Comparison of ENCODE assay signal across 11 cellular contexts in genomic region chr11:110337570-110338193, GRCh38. TPM values are rescaled to one million over a fixed set of nuclear protein-coding genes. Genes with fewer than 3 reads are reported as not detected.
DNase-seq lines count a peak whose midpoint lies in the region; TF ChIP-seq lines count a peak whose summit lies in the region.
"Had no signal": no experiment of that assay in that cellular context is flagged by ENCODE, and none has a peak within 500 bp of the region (broad histone marks: within the 10 kb centered on the region; RNA-seq: fewer than 3 reads in every experiment).

No MANE protein-coding gene starts in this region.

- no peaks in the 10 kb centered on the region for H3K79me2 ChIP-seq in mesendoderm (ENCODE audit: control insufficient read depth, insufficient read depth, low read length)

- H3K27ac Mint-ChIP-seq in activated naive CD8-positive, alpha-beta T cell treated with anti-CD3 and anti-CD28 coated beads for 36 hours: no peak overlapping the region
- H3K27ac Mint-ChIP-seq in endothelial cell (ENCODE audit: unreplicated experiment): no peak overlapping the region

- no peak overlapping the region for H3K18ac ChIP-seq in mesendoderm (ENCODE audit: low read length)

- TF ChIP-seq CTCF in endothelial cell (IDR thresholded peaks at IDR 0.05; ENCODE audit: unreplicated experiment): no peak

- no peak overlapping the region for H2BK5ac ChIP-seq in mesendoderm (ENCODE audit: low read length)

- WGBS in mesendoderm (ENCODE audit: extremely low coverage, insufficient coverage, low lambda C conversion rate): no CpG with 5 or more reads among the region's 4 CpGs

- H3K4me1 Mint-ChIP-seq in activated naive CD8-positive, alpha-beta T cell treated with anti-CD3 and anti-CD28 coated beads for 36 hours: peaks cover 12% of the 10 kb centered on the region
- H3K4me1 Mint-ChIP-seq in endothelial cell (ENCODE audit: unreplicated experiment): no peaks in the 10 kb centered on the region

- H3K4me1 ChIP-seq in mesendoderm (ENCODE audit: control insufficient read depth, low read depth, low read length) (no peaks in the 10 kb centered on the region), HAP-1 (no peaks in the 10 kb centered on the region)

- H2BK120ac ChIP-seq in mesendoderm (ENCODE audit: low read depth, low read length): no peak overlapping the region

- H3K9ac ChIP-seq in mesendoderm (ENCODE audit: low read length): no peak overlapping the region

- H3K56ac ChIP-seq in mesendoderm (ENCODE audit: low read length): no peak overlapping the region

- H3K4ac ChIP-seq in mesendoderm (ENCODE audit: low read depth, low read length): no peak overlapping the region

- H3K4me3 Mint-ChIP-seq in activated naive CD8-positive, alpha-beta T cell treated with anti-CD3 and anti-CD28 coated beads for 36 hours: no peak overlapping the region
- no peak overlapping the region for H3K4me3 Mint-ChIP-seq in endothelial cell (ENCODE audit: unreplicated experiment)

- H3K23ac ChIP-seq in mesendoderm (ENCODE audit: low read length): no peak overlapping the region

- in situ Hi-C loops in HAP-1 (cut with MboI; ENCODE audit: low sequenced_read_pairs): no loop called here

- peaks cover 19% of the 10 kb centered on the region for H3K36me3 Mint-ChIP-seq in activated naive CD8-positive, alpha-beta T cell treated with anti-CD3 and anti-CD28 coated beads for 36 hours
- H3K36me3 Mint-ChIP-seq in endothelial cell (ENCODE audit: low read depth, unreplicated experiment): peaks cover 4% of the 10 kb centered on the region

- H4K5ac ChIP-seq in mesendoderm (ENCODE audit: low read length): no peak overlapping the region

- no peak overlapping the region for H3K4me3 ChIP-seq in mesendoderm (ENCODE audit: low read length)
- H3K4me3 ChIP-seq in HAP-1: no peak overlapping the region

- no peaks in the 10 kb centered on the region for H3K27me3 ChIP-seq in mesendoderm (ENCODE audit: insufficient read depth, low read length, poor library complexity)
- H3K27me3 ChIP-seq in HAP-1 (ENCODE audit: low read depth): no peaks in the 10 kb centered on the region

- no peak overlapping the region for H2AK5ac ChIP-seq in mesendoderm (ENCODE audit: low read length)

- H3K36me3 ChIP-seq in mesendoderm (ENCODE audit: control insufficient read depth, insufficient read depth, low read length) (no peaks in the 10 kb centered on the region), HAP-1 (replicated peaks) (no peaks in the 10 kb centered on the region)

- no peak overlapping the region for H3K27ac ChIP-seq in mesendoderm (ENCODE audit: low read depth, low read length)

- no peaks in the 10 kb centered on the region for H3K9me3 ChIP-seq in HAP-1

- H2BK15ac ChIP-seq in mesendoderm (replicated peaks; ENCODE audit: low read depth): no peak overlapping the region

- no peak overlapping the region for H4K8ac ChIP-seq in mesendoderm (ENCODE audit: low read depth, low read length)

- H3K79me1 ChIP-seq in mesendoderm (ENCODE audit: low read length): no peaks in the 10 kb centered on the region

- peaks cover 2% of the 10 kb centered on the region for H3K9me3 Mint-ChIP-seq in activated naive CD8-positive, alpha-beta T cell treated with anti-CD3 and anti-CD28 coated beads for 36 hours
- no peaks in the 10 kb centered on the region for H3K9me3 Mint-ChIP-seq in endothelial cell (ENCODE audit: unreplicated experiment)

- H3K4me2 ChIP-seq in mesendoderm (ENCODE audit: low read length): no peak overlapping the region

- no peaks in the 10 kb centered on the region for H3K27me3 Mint-ChIP-seq in activated naive CD8-positive, alpha-beta T cell treated with anti-CD3 and anti-CD28 coated beads for 36 hours
- H3K27me3 Mint-ChIP-seq in endothelial cell (ENCODE audit: unreplicated experiment): peaks cover 2% of the 10 kb centered on the region

- DNase-seq in ELR (ENCODE audit: low read depth): peak; percentile 68
- DNase-seq in LHCN-M2 (ENCODE audit: low read depth): peak; percentile 60
- peak; percentile 38 for DNase-seq in activated naive CD8-positive, alpha-beta T cell treated with anti-CD3 and anti-CD28 coated beads for 36 hours
- peak; percentile 97 for DNase-seq in mesendoderm
- no peak for DNase-seq in HAP-1 (ENCODE audit: low spot score in 2 of 2)
- DNase-seq in C1 segment of cervical spinal cord (lab: John Stamatoyannopoulos, UW): no peak
- no peak for DNase-seq in endothelial cell (ENCODE audit: low spot score)
- DNase-seq in occipital lobe (lab: John Stamatoyannopoulos, UW): no peak
- DNase-seq: amygdala, DND-41, NCI-H187 treated with DMSO at 0.1 percent for 48 hours had no signal

RNA-seq across cellular contexts. Expression of gene RDX, which starts 41.3 kb away (rescaled TPM):
- total RNA-seq in LHCN-M2 (2014; rRNA removed): 107 and 109 TPM in 2 replicates
- polyA plus RNA-seq in LHCN-M2 (2012): 31.6 TPM
- 10 to 100 TPM; 33.7 to 35.6 TPM for total RNA-seq in activated naive CD8-positive, alpha-beta T cell treated with anti-CD3 and anti-CD28 coated beads for 36 hours
- polyA plus RNA-seq in mesendoderm (2013, experiment 1 of 2): 93.2 TPM
- 91.8 TPM for polyA plus RNA-seq in mesendoderm (2013, experiment 2 of 2)
- 225 TPM for total RNA-seq in endothelial cell (ENCODE audit: unreplicated experiment)
- total RNA-seq in occipital lobe: 83.1 TPM

Comparison
In these comparisons a context has a peak if more than half of its experiments do, and no peak if none do; other contexts are left out.
1. DNase-seq: peak in ELR (single experiment), LHCN-M2 (single experiment), activated naive CD8-positive, alpha-beta T cell treated with anti-CD3 and anti-CD28 coated beads for 36 hours (single experiment) and mesendoderm (single experiment); none in HAP-1 (0 of 2), C1 segment of cervical spinal cord (0 of 14), endothelial cell (single experiment) and occipital lobe (single experiment).